In the genomic region with DNA sequence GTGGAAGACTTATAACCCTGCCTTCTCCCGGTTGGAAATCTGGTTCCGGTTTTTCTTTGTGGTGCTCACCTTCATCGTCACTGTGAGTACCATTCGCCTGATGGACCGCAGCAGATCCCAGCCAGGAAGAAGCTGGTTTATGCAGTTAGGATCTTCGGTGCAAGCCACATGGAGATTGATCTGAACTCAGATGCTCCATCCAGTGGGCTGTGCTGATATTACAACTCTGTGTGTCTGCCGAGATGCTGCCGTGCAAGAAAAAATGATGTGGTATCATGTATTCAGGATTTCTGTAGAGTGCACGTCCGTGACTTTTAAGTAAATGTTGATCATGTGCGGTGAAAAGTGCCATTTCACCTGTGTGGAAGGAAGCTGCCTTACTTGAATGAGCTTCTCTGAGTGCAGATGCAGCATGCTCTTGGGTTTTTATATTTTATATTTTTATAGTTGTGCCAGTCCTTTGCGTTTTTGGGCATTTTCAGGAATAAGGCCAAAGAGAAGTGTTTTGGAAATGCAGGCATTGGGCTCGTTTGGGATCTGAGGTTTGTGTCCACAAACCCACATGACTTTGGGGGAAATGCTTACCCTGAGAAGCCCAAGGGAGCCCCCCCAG, we compare ENCODE assay signal across 8 cellular contexts. TPM values are rescaled to one million over a fixed set of nuclear protein-coding genes. Genes with fewer than 3 reads are reported as not detected.
DNase-seq lines count a peak whose midpoint lies in the region; ATAC-seq and TF ChIP-seq lines count a peak whose summit lies in the region.

No MANE protein-coding gene starts in this region.

- H3K4me1 Mint-ChIP-seq in chondrocyte (ENCODE audit: low read depth), result no peaks in the 10 kb centered on the region

- no peaks in the 10 kb centered on the region for H3K27me3 Mint-ChIP-seq in chondrocyte (ENCODE audit: low read depth)

- peak; percentile 49 for ATAC-seq in GM18868 (IDR thresholded peaks at IDR 0.05; ENCODE audit: unreplicated experiment)
- ATAC-seq in HG03342 (IDR thresholded peaks at IDR 0.05; ENCODE audit: unreplicated experiment), result no peak

- no peak overlapping the region for H3K4me3 Mint-ChIP-seq in chondrocyte (ENCODE audit: unreplicated experiment)

- H3K36me3 Mint-ChIP-seq in chondrocyte (ENCODE audit: low read depth), result peaks cover 12% of the 10 kb centered on the region

- TF ChIP-seq CTCF in chondrocyte (IDR thresholded peaks at IDR 0.05), result peak; percentile 87

- in situ Hi-C loops in ACHN (cut with HindIII; ENCODE audit: low pct_ligation_motif_present, low pct_unique_long_range_greater_than_20kb, low sequenced_read_pairs), result no loop called here

- H3K27ac Mint-ChIP-seq in chondrocyte (ENCODE audit: unreplicated experiment), result no peak overlapping the region

- H3K9me3 Mint-ChIP-seq in chondrocyte (ENCODE audit: low read depth), result no peaks in the 10 kb centered on the region

- DNase-seq in ACHN (peak; percentile 76), NCI-H2227 treated with DMSO at 0.1 percent for 48 hours (lab: John Stamatoyannopoulos, UW) (peak; percentile 76), chondrocyte (ENCODE audit: low spot score) (no peak), left kidney (ENCODE audit: low read depth, low spot score) (peak; percentile 90)
- DNase-seq in activated CD4-positive, CD25-positive, alpha-beta regulatory T cell (lab: John Stamatoyannopoulos, UW), result peak in 3 of 4 experiments; percentile 8 to 28 (median 19)
- DNase-seq in stimulated activated CD4-positive, alpha-beta T cell treated with anti-CD3 and anti-CD28 coated beads, Interleukin-4, amount 100 ng/mL, for 24 hours, result peak; percentile 62

RNA-seq across cellular contexts. Expression of a gene that starts 39.2 kb away (rescaled TPM):
- 153 to 171 TPM (median 170 TPM) in 3 replicates for total RNA-seq in chondrocyte

RNA-seq across cellular contexts. Expression of a gene that starts 44.5 kb away (rescaled TPM):
- total RNA-seq in chondrocyte, result 0.58 to 1.6 TPM (median 1.4 TPM) in 3 replicates

RNA-seq across cellular contexts. Expression of a gene that starts 45.5 kb away (rescaled TPM):
- 39.0 to 42.2 TPM (median 41.6 TPM) in 3 replicates for total RNA-seq in chondrocyte
